ENCODE assay signal across 20 cellular contexts in the genomic region with DNA sequence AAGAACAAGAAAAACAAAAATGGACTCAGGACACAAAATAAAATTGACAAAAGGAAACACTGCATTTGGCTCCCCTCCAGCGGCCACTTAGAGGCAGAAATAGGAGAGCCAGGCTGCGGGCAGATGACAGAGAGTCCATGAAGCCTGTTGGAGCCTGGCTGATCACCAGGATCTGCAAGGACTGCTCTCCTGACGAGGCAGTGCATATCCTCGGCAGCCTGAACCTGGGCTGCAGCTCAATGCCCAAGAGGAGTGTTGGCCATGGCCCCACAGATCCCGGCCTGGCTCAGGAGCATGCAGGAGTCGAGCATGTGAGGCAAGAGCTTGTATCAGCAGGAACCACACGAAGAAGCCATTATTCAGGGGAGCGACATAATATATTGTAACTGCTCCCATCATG.
DNase-seq lines count a peak whose midpoint lies in the region; ATAC-seq and TF ChIP-seq lines count a peak whose summit lies in the region.
"Had no signal": no experiment of that assay in that cellular context is flagged by ENCODE, and none has a peak within 500 bp of the region (broad histone marks: within the 10 kb centered on the region; RNA-seq: fewer than 3 reads in every experiment).

No MANE protein-coding gene starts in this region.

- peak; percentile 58 for DNase-seq in Right ventricle myocardium superior
- no peak for DNase-seq in cardiac septum (ENCODE audit: low spot score)
- DNase-seq in NCI-H345 (lab: John Stamatoyannopoulos, UW): peak; percentile 71
- DNase-seq in left cardiac atrium: peak; percentile 25
- no peak for DNase-seq in activated CD8-positive, alpha-beta T cell treated with anti-CD3 and anti-CD28 coated beads for 36 hours
- no peak for DNase-seq in activated T-cell treated with anti-CD3 and anti-CD28 coated beads for 4 hours
- no peak for DNase-seq in NCI-H226
- DNase-seq: activated CD4-positive, alpha-beta T cell treated with anti-CD3 and anti-CD28 coated beads, Interleukin-2, amount 10 ng/mL, durations not matched to agents 24 days and 14 days; Caco-2; effector CD8-positive, alpha-beta T cell; HFFc6; islet precursor cell; KBM-7; NCI-H82; transverse colon had no signal

- CTCF ChIA-PET in activated CD8-positive, alpha-beta T cell treated with anti-CD3 and anti-CD28 coated beads for 36 hours (lab: Charles Lee): no interaction called here

- H3K27me3 Mint-ChIP-seq in activated CD8-positive, alpha-beta T cell treated with anti-CD3 and anti-CD28 coated beads for 36 hours: peaks cover 6% of the 10 kb centered on the region
- H3K27me3 Mint-ChIP-seq: activated CD4-positive, alpha-beta T cell treated with anti-CD3 and anti-CD28 coated beads, Interleukin-2, amount 10 ng/mL, durations not matched to agents 24 days and 14 days had no signal

- H3K9me3 Mint-ChIP-seq in activated CD8-positive, alpha-beta T cell treated with anti-CD3 and anti-CD28 coated beads for 36 hours: no peaks in the 10 kb centered on the region
- H3K9me3 Mint-ChIP-seq: activated CD4-positive, alpha-beta T cell treated with anti-CD3 and anti-CD28 coated beads, Interleukin-2, amount 10 ng/mL, durations not matched to agents 24 days and 14 days; HFFc6 had no signal

- ATAC-seq in Right ventricle myocardium superior (ENCODE audit: poor library complexity) (peak; percentile 87), left cardiac atrium (peak; percentile 23 to 29), HG02973 (IDR thresholded peaks at IDR 0.05; ENCODE audit: unreplicated experiment) (no peak)
- no peak for ATAC-seq in activated CD8-positive, alpha-beta T cell treated with anti-CD3 and anti-CD28 coated beads for 36 hours
- ATAC-seq: esophagus mucosa had no signal

- H3K36me3 Mint-ChIP-seq in activated CD8-positive, alpha-beta T cell treated with anti-CD3 and anti-CD28 coated beads for 36 hours (ENCODE audit: low read depth): no peaks in the 10 kb centered on the region
- H3K36me3 Mint-ChIP-seq: activated naive CD8-positive, alpha-beta T cell had no signal

- POLR2A ChIA-PET in activated CD8-positive, alpha-beta T cell treated with anti-CD3 and anti-CD28 coated beads for 36 hours (lab: Charles Lee): no interaction called here

- TF ChIP-seq CTCF in activated CD8-positive, alpha-beta T cell treated with anti-CD3 and anti-CD28 coated beads for 36 hours (IDR thresholded peaks at IDR 0.05): no peak

- intact Hi-C loops in Right ventricle myocardium superior (cut with DNase I): no loop called here
- intact Hi-C loops in cardiac septum (cut with DNase I): no loop called here
- intact Hi-C loops in left cardiac atrium (cut with DNase I): no loop called here
- intact Hi-C loops in activated CD8-positive, alpha-beta T cell treated with anti-CD3 and anti-CD28 coated beads for 36 hours (cut with micrococcal nuclease): no loop called here

- no peak overlapping the region for H3K27ac Mint-ChIP-seq in activated CD8-positive, alpha-beta T cell treated with anti-CD3 and anti-CD28 coated beads for 36 hours
- H3K27ac Mint-ChIP-seq: activated CD4-positive, alpha-beta T cell treated with anti-CD3 and anti-CD28 coated beads, Interleukin-2, amount 10 ng/mL, durations not matched to agents 24 days and 14 days; activated naive CD8-positive, alpha-beta T cell; activated T-helper 2 cell treated with anti-CD3 and anti-CD28 coated beads, Interferon-gamma antibody, Interleukin-2, Interleukin-4, amounts not matched to agents 10 μg/mL and 5 μg/mL and 100 μg/mL, durations not matched to agents 14 hours and 24 hours and 36 hours; HFFc6; T-helper 1 cell treated with Interleukin-12 subunit alpha and Interleukin-12 subunit beta and Interleukin-4 antibody, amounts not matched to agents 30 μg/mL and 1 μg/mL, for 36 hours had no signal

- H3K4me1 Mint-ChIP-seq in activated CD8-positive, alpha-beta T cell treated with anti-CD3 and anti-CD28 coated beads for 36 hours (ENCODE audit: low read depth): no peaks in the 10 kb centered on the region
- H3K4me1 Mint-ChIP-seq: activated CD4-positive, alpha-beta T cell treated with anti-CD3 and anti-CD28 coated beads, Interleukin-2, amount 10 ng/mL, durations not matched to agents 24 days and 14 days had no signal

- no peak overlapping the region for H3K4me3 Mint-ChIP-seq in activated CD8-positive, alpha-beta T cell treated with anti-CD3 and anti-CD28 coated beads for 36 hours
- H3K4me3 Mint-ChIP-seq: activated CD4-positive, alpha-beta T cell treated with anti-CD3 and anti-CD28 coated beads, Interleukin-2, amount 10 ng/mL, durations not matched to agents 24 days and 14 days; activated naive CD8-positive, alpha-beta T cell; HFFc6; T-helper 1 cell treated with Interleukin-12 subunit alpha and Interleukin-12 subunit beta and Interleukin-4 antibody, amounts not matched to agents 30 μg/mL and 1 μg/mL, for 36 hours had no signal

Comparison
In these comparisons a context has a peak if more than half of its experiments do, and no peak if none do; other contexts are left out.
1. DNase-seq: peak in Right ventricle myocardium superior (single experiment), NCI-H345 (single experiment) and left cardiac atrium (single experiment); none in cardiac septum (single experiment), activated CD8-positive, alpha-beta T cell treated with anti-CD3 and anti-CD28 coated beads for 36 hours (single experiment), activated T-cell treated with anti-CD3 and anti-CD28 coated beads for 4 hours (single experiment) and NCI-H226 (single experiment).
2. ATAC-seq: peak in Right ventricle myocardium superior (single experiment) and left cardiac atrium (2 of 2); none in HG02973 (single experiment) and activated CD8-positive, alpha-beta T cell treated with anti-CD3 and anti-CD28 coated beads for 36 hours (single experiment).